Comparison of ENCODE assay signal across 25 cellular contexts in the genomic region with DNA sequence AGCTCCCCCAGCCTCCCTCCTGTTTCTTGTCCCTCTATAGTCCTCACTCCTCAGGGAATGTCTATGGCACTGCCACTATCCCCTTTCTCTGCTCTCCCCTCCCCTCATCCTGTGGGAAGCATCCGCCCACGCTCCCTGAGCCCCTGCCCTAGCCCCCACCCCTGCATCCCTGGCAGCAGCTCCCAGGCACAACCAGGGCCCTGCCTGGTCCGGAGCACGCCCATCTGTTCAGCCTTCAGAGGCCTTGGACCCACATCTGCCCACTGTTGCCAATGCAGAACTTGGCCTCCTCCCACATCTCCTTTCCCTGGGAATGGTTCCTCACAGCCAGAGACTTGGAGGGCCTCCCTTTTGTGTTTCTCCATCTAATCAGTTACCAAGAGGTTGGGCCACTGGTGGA. TPM values are rescaled to one million over a fixed set of nuclear protein-coding genes. Genes with fewer than 3 reads are reported as not detected.
DNase-seq lines count a peak whose midpoint lies in the region; ATAC-seq, FAIRE-seq and TF ChIP-seq lines count a peak whose summit lies in the region.
"Had no signal": no experiment of that assay in that cellular context is flagged by ENCODE, and none has a peak within 500 bp of the region (broad histone marks: within the 10 kb centered on the region; RNA-seq: fewer than 3 reads in every experiment).

No MANE protein-coding gene starts in this region.

- H3K4me1 ChIP-seq in kidney (ENCODE audit: control insufficient read depth in 1 of 2, insufficient read depth in 1 of 2, low read depth in 1 of 2, low read length in 2 of 2) (no peaks in the 10 kb centered on the region), heart left ventricle (peaks cover 0 to 3% (median 0%) of the 10 kb centered on the region in 12 donors)
- H3K4me1 ChIP-seq: BE2C had no signal

- TF ChIP-seq POLR2A in heart left ventricle (IDR thresholded peaks at IDR 0.05): no peak

- intact Hi-C loops in kidney (cut with DNase I): loop anchor here (10.0 kb wide), 2 partner anchors 277 to 547 kb away; partner anchors contain the start of gene TMED4
- intact Hi-C loops in heart left ventricle (cut with DNase I): loop anchor here in 3 of 10 donors (2.0 to 10.0 kb wide), 4 partner anchors 159 to 547 kb away; partner anchors contain the start of gene TMED4 (in 2 of the 3)

- H3K27ac ChIP-seq in kidney (ENCODE audit: low read depth in 2 of 2, low read length in 2 of 2): no peak overlapping the region
- no peak overlapping the region for H3K27ac ChIP-seq in heart left ventricle
- H3K27ac ChIP-seq: 22Rv1 had no signal

- DNase-seq in DMS 273 (lab: John Stamatoyannopoulos, UW; ENCODE audit: unreplicated experiment) (peak; percentile 68), DMS 273 treated with DMSO at 0.1 percent for 48 hours (lab: John Stamatoyannopoulos, UW) (no peak), NCI-H446 treated with DMSO at 0.1 percent for 48 hours (lab: John Stamatoyannopoulos, UW) (peak; percentile 6), kidney (peak; percentile 58), urothelium cell line (ENCODE audit: low spot score) (no peak), heart left ventricle (no peak), T1000 (lab: John Stamatoyannopoulos, UW) (no peak)
- DNase-seq: BE2C, GDM1, NCI-H1048, NCI-H1417, NCI-H1694, NCI-H2029 treated with DMSO at 0.1 percent for 48 hours, NCI-H526 treated with DMSO at 0.1 percent for 48 hours, Right ventricle myocardium superior, RPMI8226 had no signal

- no peak for FAIRE-seq in kidney (lab: Jason Lieb, UNC)
- peak; percentile 20 for FAIRE-seq in urothelium cell line (lab: Jason Lieb, UNC)
- FAIRE-seq: D721Med, GM12878, H1 had no signal

- no peaks in the 10 kb centered on the region for H3K36me3 ChIP-seq in kidney (ENCODE audit: control insufficient read depth in 1 of 2, insufficient read depth in 2 of 2, low read length in 2 of 2)
- no peaks in the 10 kb centered on the region for H3K36me3 ChIP-seq in heart left ventricle
- H3K36me3 ChIP-seq: BE2C had no signal

- H3K4me3 ChIP-seq in kidney (ENCODE audit: low read length in 2 of 2) (no peak overlapping the region), heart left ventricle (no peak overlapping the region)
- H3K4me3 ChIP-seq: GM12878 had no signal

- no peak overlapping the region for H3K9ac ChIP-seq in kidney (ENCODE audit: low read length in 2 of 2)

- ATAC-seq in heart left ventricle: no peak
- ATAC-seq: GM12878, HCT116 had no signal

- no peaks in the 10 kb centered on the region for H3K27me3 ChIP-seq in heart left ventricle
- H3K27me3 ChIP-seq: BE2C had no signal

- TF ChIP-seq CTCF in kidney (IDR thresholded peaks at IDR 0.05; ENCODE audit: borderline replicate concordance, extremely low read depth, insufficient read depth): no peak
- TF ChIP-seq CTCF in heart left ventricle (IDR thresholded peaks at IDR 0.05): no peak

- H3K9me3 ChIP-seq in kidney (ENCODE audit: control insufficient read depth in 1 of 2, low read length in 2 of 2) (no peaks in the 10 kb centered on the region), heart left ventricle (no peaks in the 10 kb centered on the region)
- H3K9me3 ChIP-seq: BE2C had no signal

- 74 to 81% (median 75%) methylated on average over 4 of the region's 4 CpGs for WGBS in heart left ventricle, 4 donors

RNA-seq across cellular contexts. Expression of gene TBRG4, which starts 20.4 kb away (rescaled TPM):
- 67.8 TPM for total RNA-seq in kidney
- polyA plus RNA-seq in kidney (ENCODE audit: insufficient read depth, low read depth, low replicate concordance): 45.7 TPM
- total RNA-seq in heart left ventricle: 10 to 100 TPM; 58.0 to 96.1 (median 61.5) TPM
- polyA plus RNA-seq in heart left ventricle: 100 to 1,000 TPM in 1 of 2 donors, 10 to 100 TPM in 1; 59.5 to 125 TPM

RNA-seq across cellular contexts. Expression of gene RAMP3, which starts 25.7 kb away (rescaled TPM):
- total RNA-seq in kidney (82.6 TPM), heart left ventricle (100 to 1,000 TPM in 1 of 9 donors, 10 to 100 TPM in 8; 19.2 to 107 (median 38.8) TPM)
- polyA plus RNA-seq in kidney (ENCODE audit: insufficient read depth, low read depth, low replicate concordance) (168 TPM), heart left ventricle (10 to 100 TPM; 43.2 to 47.5 TPM)
- total RNA-seq: GM12878, HT-29, NCI-H460, SK-MEL-5 had no signal
- polyA plus RNA-seq: CD14-positive monocyte, GM12878 had no signal

RNA-seq across cellular contexts. Expression of gene NACAD, which starts 43.1 kb away (rescaled TPM):
- total RNA-seq in kidney (4.2 TPM), heart left ventricle (10 to 100 TPM in 1 of 9 donors, 1 to 10 TPM in 8; 1.9 to 16.3 (median 5.3) TPM)
- polyA plus RNA-seq in kidney (ENCODE audit: insufficient read depth, low read depth, low replicate concordance) (5.0 TPM), heart left ventricle (1 to 10 TPM; 2.8 to 5.8 TPM)
- total RNA-seq: GM12878, NCI-H460 had no signal
- polyA plus RNA-seq: CD14-positive monocyte, GM12878 had no signal

Comparison
In these comparisons a context has a peak if more than half of its experiments do, and no peak if none do; other contexts are left out.
1. DNase-seq: peak in DMS 273 (single experiment), NCI-H446 treated with DMSO at 0.1 percent for 48 hours (single experiment) and kidney (single experiment); none in DMS 273 treated with DMSO at 0.1 percent for 48 hours (single experiment), urothelium cell line (single experiment), heart left ventricle (0 of 5) and T1000 (single experiment).